ENCODE assay signal across 11 cellular contexts in the genomic region with DNA sequence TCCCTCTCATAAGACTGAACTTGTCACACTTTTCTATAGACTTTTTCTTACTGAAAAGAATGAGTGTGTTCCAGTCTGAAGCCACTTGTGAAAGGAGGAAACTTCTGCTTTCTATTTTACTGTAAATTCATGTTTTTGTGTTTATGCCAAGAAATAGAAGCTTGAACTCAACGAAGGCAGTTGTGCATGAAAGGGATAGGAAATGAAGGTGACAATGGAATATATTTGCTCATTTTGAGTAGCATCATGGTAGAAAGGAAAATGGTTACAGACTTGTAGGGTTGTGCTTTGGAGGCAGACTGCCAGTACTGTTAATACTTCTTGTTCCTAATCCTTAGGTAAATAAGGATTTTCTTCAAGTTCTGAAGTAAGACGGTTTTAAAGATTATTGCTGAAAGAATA. TPM values are rescaled to one million over a fixed set of nuclear protein-coding genes. Genes with fewer than 3 reads are reported as not detected.
A peak's percentile ranks its signal among the peaks of the same experiment; 100 is the strongest.
DNase-seq lines count a peak whose midpoint lies in the region; ATAC-seq, FAIRE-seq and TF ChIP-seq lines count a peak whose summit lies in the region.
"Had no signal": no experiment of that assay in that cellular context is flagged by ENCODE, and none has a peak within 500 bp of the region (broad histone marks: within the 10 kb centered on the region; RNA-seq: fewer than 3 reads in every experiment).

No MANE protein-coding gene starts in this region.

- DNase-seq in A673 (ENCODE audit: low spot score) (no peak), GM18507 (ENCODE audit: extremely low spot score, insufficient read length, low read depth) (no peak), HepG2 (ENCODE audit: low spot score) (no peak), glomerular visceral epithelial cell (ENCODE audit: extremely low spot score) (no peak)
- DNase-seq in stimulated activated CD4-positive, alpha-beta T cell treated with anti-CD3 and anti-CD28 coated beads, Interleukin-1b, Interleukin-23, amount 100 ng/mL, for 48 hours: no peak
- DNase-seq: CD8-positive, alpha-beta T cell; KG1 had no signal

- no peak overlapping the region for H3K9ac ChIP-seq in HepG2 (ENCODE audit: insufficient read depth, low read depth, low read length)

- H3K4me3 Mint-ChIP-seq in T-helper 1 cell treated with Interleukin-12 subunit alpha and Interleukin-12 subunit beta and Interleukin-4 antibody, amounts not matched to agents 30 μg/mL and 1 μg/mL, for 36 hours: no peak overlapping the region
- H3K4me3 Mint-ChIP-seq: CD8-positive, alpha-beta T cell; stimulated activated effector memory CD8-positive, alpha-beta T cell treated with anti-CD3 and anti-CD28 coated beads, Interleukin-12 subunit alpha, Interleukin-12 subunit beta, amount 100 ng/mL, for 72 hours had no signal

- no peak overlapping the region for H3K4me3 ChIP-seq in A673 (ENCODE audit: low read depth, low read length, poor library complexity, severe bottlenecking)
- H3K4me3 ChIP-seq in HepG2 (replicated peaks in 1 of 3; ENCODE audit: insufficient read depth in 1 of 3, low read depth in 2 of 3, low read length in 3 of 3): no peak overlapping the region

- TF ChIP-seq POLR2A in HepG2 (IDR thresholded peaks at IDR 0.05; ENCODE audit: insufficient read depth in 1 of 2, low read depth in 2 of 2, low read length in 2 of 2): no peak

- H3K27me3 ChIP-seq in A673 (replicated peaks; ENCODE audit: insufficient read depth, low read depth, low read length, poor library complexity) (no peaks in the 10 kb centered on the region), HepG2 (ENCODE audit: control insufficient read depth in 1 of 2, insufficient read depth in 2 of 2, low read length in 2 of 2) (no peaks in the 10 kb centered on the region)

- TF ChIP-seq CTCF in A673 (conservative IDR thresholded peaks at IDR 0.05; ENCODE audit: low read depth, low read length): no peak
- TF ChIP-seq CTCF in HepG2 (CRISPR knock-in tag; IDR thresholded peaks at IDR 0.05): no peak

- H3K27ac ChIP-seq in A673 (ENCODE audit: low read depth, low read length, poor library complexity, severe bottlenecking) (peak overlapping the region; percentile 3), HepG2 (ENCODE audit: extremely low read length, insufficient read depth, low read length) (no peak overlapping the region)

- 85% methylated on average over 2 of the region's 2 CpGs for WGBS in HepG2 (ENCODE audit: low lambda C conversion rate)

- intact Hi-C loops in A673 (cut with micrococcal nuclease; ENCODE audit: unreplicated experiment) (no loop called here), HepG2 (cut with micrococcal nuclease; ENCODE audit: unreplicated experiment) (loop anchor here (2.0 kb wide), 1 partner anchor 61 kb away; no protein-coding TSS in a partner anchor)

- no peak for TF ChIP-seq RAD21 in HepG2 (CRISPR knock-in tag; IDR thresholded peaks at IDR 0.05)

- H3K4me1 Mint-ChIP-seq in T-helper 1 cell treated with Interleukin-12 subunit alpha and Interleukin-12 subunit beta and Interleukin-4 antibody, amounts not matched to agents 30 μg/mL and 1 μg/mL, for 36 hours (ENCODE audit: low read depth): peaks cover 50% of the 10 kb centered on the region

- no peaks in the 10 kb centered on the region for H3K36me3 ChIP-seq in A673 (ENCODE audit: insufficient read depth, low read length, poor library complexity, severe bottlenecking)
- H3K36me3 ChIP-seq in HepG2 (replicated peaks in 1 of 2; ENCODE audit: control insufficient read depth in 1 of 2, insufficient read depth in 2 of 2, low read length in 2 of 2): peaks cover 0 to 6% of the 10 kb centered on the region in 2 experiments; a peak in 3 of 5 replicates

- H3K9me3 Mint-ChIP-seq in T-helper 1 cell treated with Interleukin-12 subunit alpha and Interleukin-12 subunit beta and Interleukin-4 antibody, amounts not matched to agents 30 μg/mL and 1 μg/mL, for 36 hours: no peaks in the 10 kb centered on the region
- H3K9me3 Mint-ChIP-seq: CD8-positive, alpha-beta T cell; stimulated activated effector memory CD8-positive, alpha-beta T cell treated with anti-CD3 and anti-CD28 coated beads, Interleukin-12 subunit alpha, Interleukin-12 subunit beta, amount 100 ng/mL, for 72 hours had no signal

- H3K9me3 ChIP-seq in A673 (ENCODE audit: low read depth, low read length, poor library complexity, severe bottlenecking) (no peaks in the 10 kb centered on the region), HepG2 (ENCODE audit: low read length) (no peaks in the 10 kb centered on the region)

- BruUV-seq in A673 (replicated peaks; lab: Mats Ljungman, UMichigan): no TSS peak
- no TSS peak for BruUV-seq in HepG2 (replicated peaks; lab: Mats Ljungman, UMichigan)

- peaks cover 99% of the 10 kb centered on the region for H3K79me2 ChIP-seq in HepG2 (ENCODE audit: insufficient read depth, low read length)

- no peaks in the 10 kb centered on the region for H3K27me3 Mint-ChIP-seq in T-helper 1 cell treated with Interleukin-12 subunit alpha and Interleukin-12 subunit beta and Interleukin-4 antibody, amounts not matched to agents 30 μg/mL and 1 μg/mL, for 36 hours (ENCODE audit: low read depth)

- CTCF ChIA-PET in A673 (lab: Charles Lee) (no interaction called here), HepG2 (lab: Yijun Ruan, JAX; ENCODE audit: low intra/inter-chr PET ratio, low total read pairs) (no interaction called here)

- H3K36me3 Mint-ChIP-seq in T-helper 1 cell treated with Interleukin-12 subunit alpha and Interleukin-12 subunit beta and Interleukin-4 antibody, amounts not matched to agents 30 μg/mL and 1 μg/mL, for 36 hours (ENCODE audit: low read depth): peaks cover 31% of the 10 kb centered on the region

- ATAC-seq in HepG2 (no peak), GM19455 (IDR thresholded peaks at IDR 0.05; ENCODE audit: unreplicated experiment) (no peak), GM18519 (IDR thresholded peaks at IDR 0.05; ENCODE audit: low FRiP score, unreplicated experiment) (no peak)
- ATAC-seq: CD8-positive, alpha-beta T cell; stimulated activated effector memory CD8-positive, alpha-beta T cell treated with anti-CD3 and anti-CD28 coated beads, Interleukin-12 subunit alpha, Interleukin-12 subunit beta, amount 100 ng/mL, for 72 hours had no signal

- FAIRE-seq in GM18507 (lab: Jason Lieb, UNC) (peak; percentile 71), HepG2 (lab: Jason Lieb, UNC) (no peak)

- no peak overlapping the region for H2AFZ ChIP-seq in HepG2 (ENCODE audit: low read length)

- no peak overlapping the region for H3K4me2 ChIP-seq in HepG2 (ENCODE audit: low read depth, low read length)

- POLR2A ChIA-PET in A673 (lab: Charles Lee; ENCODE audit: low non-redundant PET): interaction anchor here (0.7 kb wide), 1 partner anchor 454 kb away, joined by 3 read pairs; no protein-coding TSS in a partner anchor
- POLR2A ChIA-PET in HepG2 (lab: Yijun Ruan, JAX): no interaction called here

- H3K4me1 ChIP-seq in A673 (ENCODE audit: insufficient read depth, low read length, poor library complexity, severe bottlenecking) (peaks cover 41% of the 10 kb centered on the region), HepG2 (ENCODE audit: insufficient read depth, low read length) (peaks cover 69% of the 10 kb centered on the region)

- H3K27ac Mint-ChIP-seq in T-helper 1 cell treated with Interleukin-12 subunit alpha and Interleukin-12 subunit beta and Interleukin-4 antibody, amounts not matched to agents 30 μg/mL and 1 μg/mL, for 36 hours: peak overlapping the region; percentile 53
- H3K27ac Mint-ChIP-seq: CD8-positive, alpha-beta T cell; stimulated activated effector memory CD8-positive, alpha-beta T cell treated with anti-CD3 and anti-CD28 coated beads, Interleukin-12 subunit alpha, Interleukin-12 subunit beta, amount 100 ng/mL, for 72 hours had no signal

- in situ Hi-C loops in HepG2 (cut with HindIII; ENCODE audit: extremely low pct_ligation_motif_present, low pct_unique_long_range_greater_than_20kb): no loop called here

- no peak for TF ChIP-seq EP300 in HepG2 (IDR thresholded peaks at IDR 0.05; ENCODE audit: low read depth in 2 of 2, low read length in 2 of 2)
- no peak for TF ChIP-seq EP300 in HepG2 (CRISPR knock-in tag; IDR thresholded peaks at IDR 0.05; ENCODE audit: borderline replicate concordance)

- H4K20me1 ChIP-seq in HepG2 (ENCODE audit: insufficient read depth, low read length): peaks cover 89% of the 10 kb centered on the region

TF ChIP-seq in HepG2, 621 proteins besides CTCF, POLR2A, EP300 and RAD21:
- 0 out of 2 replicates have a peak, but pooled peaks have one; percentile 17 for TF ChIP-seq ATF1 (CRISPR knock-in tag; IDR thresholded peaks at IDR 0.05)
- TF ChIP-seq NPAS2 (CRISPR knock-in tag; IDR thresholded peaks at IDR 0.05; ENCODE audit: borderline replicate concordance): no peak

RNA-seq across cellular contexts. Expression of a gene that starts 8.1 kb away (rescaled TPM):
- 313 and 321 TPM in 2 replicates for total RNA-seq in A673 (2021)
- 283 and 643 TPM in 2 replicates for total RNA-seq in HepG2 (2016; rRNA removed; fragmentation: Illumina TruSeq; extraction: Trizol)
- total RNA-seq in HepG2 (2016; cell fraction: cytosol; rRNA removed; fragmentation: Illumina TruSeq; extraction: Trizol; ENCODE audit: low read depth): 19.6 and 21.0 TPM in 2 replicates
- 267 and 594 TPM in 2 replicates for total RNA-seq in HepG2 (2016; cell fraction: insoluble cytoplasmic fraction; rRNA removed; fragmentation: Illumina TruSeq; extraction: Trizol)
- total RNA-seq in HepG2 (2016; cell fraction: membrane; rRNA removed; fragmentation: Illumina TruSeq; extraction: Trizol): 63.1 and 72.1 TPM in 2 replicates
- 282 and 292 TPM in 2 replicates for total RNA-seq in HepG2 (2016; cell fraction: nucleus; rRNA removed; fragmentation: Illumina TruSeq; extraction: Trizol)
- polyA plus RNA-seq in HepG2 (2011; rRNA removed): 110 and 134 TPM in 2 replicates
- 125 and 195 TPM in 2 replicates for polyA plus RNA-seq in HepG2 (2011; cell fraction: cytosol; rRNA removed)
- 64.1 and 73.6 TPM in 2 replicates for polyA plus RNA-seq in HepG2 (2011; cell fraction: nucleus; rRNA removed)
- polyA plus RNA-seq in HepG2 (2012): 126 and 165 TPM in 2 replicates
- polyA plus RNA-seq in HepG2 (2016; cell fraction: cytosol; fragmentation: Illumina TruSeq; extraction: Trizol; ENCODE audit: low read depth): 9.6 and 11.7 TPM in 2 replicates
- polyA plus RNA-seq in HepG2 (2016; cell fraction: insoluble cytoplasmic fraction; fragmentation: Illumina TruSeq; extraction: Trizol; ENCODE audit: low read depth): 350 and 354 TPM in 2 replicates
- polyA plus RNA-seq in HepG2 (2016; cell fraction: membrane; fragmentation: Illumina TruSeq; extraction: Trizol; ENCODE audit: low read depth): 37.1 and 44.2 TPM in 2 replicates
- polyA plus RNA-seq in HepG2 (2016; cell fraction: nucleus; fragmentation: Illumina TruSeq; extraction: Trizol; ENCODE audit: insufficient read depth, low read depth): 217 and 222 TPM in 2 replicates
- polyA minus RNA-seq in HepG2 (2011; rRNA and poly(A)+ RNA removed; ENCODE audit: low replicate concordance): 363 and 456 TPM in 2 replicates
- polyA minus RNA-seq in HepG2 (2011; cell fraction: cytosol; rRNA and poly(A)+ RNA removed): 307 and 353 TPM in 2 replicates
- 208 and 274 TPM in 2 replicates for polyA minus RNA-seq in HepG2 (2011; cell fraction: nucleus; rRNA and poly(A)+ RNA removed)
